18 cellular contexts compared by ENCODE assay signal in genomic region chr2:43288417-43289305, GRCh38.
"Had no signal": no experiment of that assay in that cellular context is flagged by ENCODE, and none has a peak within 500 bp of the region (broad histone marks: within the 10 kb centered on the region; RNA-seq: fewer than 3 reads in every experiment).

No MANE protein-coding gene starts in this region.

- H3K27me3 ChIP-seq: brain microvascular endothelial cell, left lung, spleen, transverse colon had no signal

- H3K27ac ChIP-seq: brain microvascular endothelial cell, left lung, transverse colon had no signal

- ATAC-seq: esophagus mucosa; left lung; sciatic nerve; stimulated activated naive B cell treated with anti-CD40 and anti-IgM and Interleukin-4, amounts not matched to agents 10 μg/mL and 1 μg/mL and 100 μg/mL, for 72 hours; WTC11 had no signal

- H3K4me3 ChIP-seq: left lung, spleen, transverse colon had no signal

- DNase-seq: activated CD4-positive, alpha-beta T cell treated with anti-CD3 and anti-CD28 coated beads, Interleukin-2, amount 50 U/mL, for 1 hour; activated gamma-delta T cell; activated T-cell treated with anti-CD3 and anti-CD28 coated beads, Interleukin-2, amount 50 U/mL, for 24 hours; brain microvascular endothelial cell; cerebellar nuclear complex; endodermal cell; foreskin melanocyte; head of caudate nucleus; islet precursor cell; left lung; spleen; stimulated activated CD4-positive, alpha-beta T cell treated with anti-CD3 and anti-CD28 coated beads, Interleukin-1b, Interleukin-23, amount 100 ng/mL, for 48 hours; stimulated activated naive B cell treated with anti-CD40 and anti-IgM and Interleukin-4, amounts not matched to agents 10 μg/mL and 1 μg/mL and 100 μg/mL, for 72 hours; T1000; transverse colon had no signal
